Comparison of ENCODE assay signal across 23 cellular contexts in genomic region chr3:162224736-162225135, GRCh38.
DNase-seq lines count a peak whose midpoint lies in the region; ATAC-seq and TF ChIP-seq lines count a peak whose summit lies in the region.
"Had no signal": no experiment of that assay in that cellular context is flagged by ENCODE, and none has a peak within 500 bp of the region (broad histone marks: within the 10 kb centered on the region; RNA-seq: fewer than 3 reads in every experiment).

No MANE protein-coding gene starts in this region.

- no peak for TF ChIP-seq RAD21 in SK-N-SH (IDR thresholded peaks at IDR 0.05; ENCODE audit: low read length)

- 88% methylated on average over 4 of the region's 4 CpGs for WGBS in SK-N-SH (ENCODE audit: low lambda C conversion rate)
- 80% methylated on average over 2 of the region's 4 CpGs; no CpG with 5 or more reads in 1 of the 2 experiments for WGBS in mesodermal cell (ENCODE audit: insufficient coverage in 2 of 2), 2 experiments
- 87 to 92% methylated on average over 4 of the region's 4 CpGs for WGBS in transverse colon (ENCODE audit: low coverage in 1 of 2), 2 donors

- no peaks in the 10 kb centered on the region for H3K79me2 ChIP-seq in SK-N-SH (ENCODE audit: insufficient read depth)

- no peak overlapping the region for H3K27ac ChIP-seq in SK-N-SH (ENCODE audit: low read depth in 2 of 2, low read length in 1 of 2)
- peak overlapping the region; percentile 43 for H3K27ac ChIP-seq in mesodermal cell (ENCODE audit: low read depth, low read length, severe bottlenecking)
- H3K27ac ChIP-seq in transverse colon, result no peak overlapping the region
- H3K27ac ChIP-seq: 22Rv1, esophagus squamous epithelium, Peyer's patch, prostate gland, SJCRH30 had no signal

- H3K9ac ChIP-seq in SK-N-SH, result no peak overlapping the region

- no peaks in the 10 kb centered on the region for H3K36me3 ChIP-seq in SK-N-SH (replicated peaks in 1 of 2; ENCODE audit: control insufficient read depth in 1 of 2, insufficient read depth in 2 of 2, low read length in 1 of 2)
- H3K36me3 ChIP-seq in mesodermal cell (ENCODE audit: control insufficient read depth, insufficient read depth, low read length), result no peaks in the 10 kb centered on the region
- H3K36me3 ChIP-seq in transverse colon, result no peaks in the 10 kb centered on the region
- H3K36me3 ChIP-seq: esophagus squamous epithelium, Peyer's patch, prostate gland, SJCRH30 had no signal

- CTCF ChIA-PET in SK-N-SH (lab: Yijun Ruan, JAX), result no interaction called here

- no peak for TF ChIP-seq CTCF in SK-N-SH (IDR thresholded peaks at IDR 0.05)
- TF ChIP-seq CTCF in choroid plexus epithelial cell (conservative IDR thresholded peaks at IDR 0.05; ENCODE audit: low read depth, low read length), result no peak
- TF ChIP-seq CTCF in transverse colon (IDR thresholded peaks at IDR 0.05), result no peak

- DNase-seq in SK-N-SH (no peak), choroid plexus epithelial cell (ENCODE audit: low read depth) (peak; percentile 35), transverse colon (no peak), nucleus accumbens (lab: John Stamatoyannopoulos, UW) (no peak), NAMALWA (ENCODE audit: low spot score) (no peak)
- DNase-seq: activated CD4-positive, alpha-beta T cell treated with anti-CD3 and anti-CD28 coated beads, Interleukin-2, amount 10 ng/mL, durations not matched to agents 7 days and 5 days; COR-L47; DMS79 treated with DMSO at 0.1 percent for 48 hours; effector memory CD4-positive, alpha-beta T cell; esophagus squamous epithelium; Kasumi-1; NCI-H1105 treated with DMSO at 0.1 percent for 48 hours; NCI-H446 treated with DMSO at 0.1 percent for 48 hours; NK-92 treated with Interleukin-12 subunit alpha and Interleukin-12 subunit beta, amount 100 ng/mL, for 24 hours; Peyer's patch; stimulated activated CD4-positive, alpha-beta T cell treated with anti-CD3 and anti-CD28 coated beads, Interleukin-1b, Interleukin-23, amount 100 ng/mL, for 48 hours had no signal

- H3K9me3 ChIP-seq in SK-N-SH (no peaks in the 10 kb centered on the region), mesodermal cell (ENCODE audit: control insufficient read depth, low read length) (no peaks in the 10 kb centered on the region), transverse colon (no peaks in the 10 kb centered on the region)
- H3K9me3 ChIP-seq: esophagus squamous epithelium, Peyer's patch, prostate gland, SJCRH30 had no signal

- no peak for TF ChIP-seq POLR2A in transverse colon (IDR thresholded peaks at IDR 0.05)

- ATAC-seq in SK-N-SH treated with all-trans-retinoic acid at 6 μM for 48 hours, result no peak
- ATAC-seq in GM19351 (IDR thresholded peaks at IDR 0.05; ENCODE audit: unreplicated experiment), result no peak
- ATAC-seq: left lobe of liver had no signal

- no peaks in the 10 kb centered on the region for H4K20me1 ChIP-seq in SK-N-SH (ENCODE audit: insufficient read depth)

- H3F3A ChIP-seq in SK-N-SH (replicated peaks; ENCODE audit: insufficient read depth), result no peaks in the 10 kb centered on the region

- no peaks in the 10 kb centered on the region for H3K9me2 ChIP-seq in SK-N-SH

- no peaks in the 10 kb centered on the region for H3K27me3 ChIP-seq in SK-N-SH (ENCODE audit: insufficient read depth)
- H3K27me3 ChIP-seq in transverse colon, result no peaks in the 10 kb centered on the region
- H3K27me3 ChIP-seq: esophagus squamous epithelium, Peyer's patch, SJCRH30 had no signal

- in situ Hi-C loops in transverse colon (cut with MboI; ENCODE audit: low pct_ligation_motif_present in 1 of 4, low pct_unique_long_range_greater_than_20kb in 1 of 4, low sequenced_read_pairs in 3 of 4), result no loop called here

- 0 out of 2 replicates have a peak overlapping the region, but pooled peaks have one; percentile 9 for H2AFZ ChIP-seq in SK-N-SH (ENCODE audit: low read depth)

- intact Hi-C loops in transverse colon (cut with DNase I; ENCODE audit: low total_unique reads), result no loop called here

- TF ChIP-seq EP300 in SK-N-SH (IDR thresholded peaks at IDR 0.05; ENCODE audit: borderline replicate concordance in 1 of 2, low read depth in 1 of 2, low read length in 1 of 2) (no peak), transverse colon (IDR thresholded peaks at IDR 0.05; ENCODE audit: low read depth) (no peak)

- H3K4me1 ChIP-seq in SK-N-SH (ENCODE audit: control insufficient read depth in 1 of 2, insufficient read depth in 2 of 2, low read depth in 1 of 2, low read length in 1 of 2) (no peaks in the 10 kb centered on the region; a peak in 2 of 4 replicates), mesodermal cell (ENCODE audit: control insufficient read depth, insufficient read depth, low read length, poor library complexity, severe bottlenecking) (peaks cover 9% of the 10 kb centered on the region), transverse colon (no peaks in the 10 kb centered on the region)
- H3K4me1 ChIP-seq: esophagus squamous epithelium, Peyer's patch, prostate gland, SJCRH30 had no signal

- POLR2A ChIA-PET in SK-N-SH (lab: Yijun Ruan, JAX), result no interaction called here

- no peak overlapping the region for H3K4me2 ChIP-seq in SK-N-SH

- H3K4me3 ChIP-seq in SK-N-SH (ENCODE audit: low read depth in 2 of 2, low read length in 1 of 2), result no peak overlapping the region
- H3K4me3 ChIP-seq in choroid plexus epithelial cell (ENCODE audit: low read depth, low read length), result no peak overlapping the region
- H3K4me3 ChIP-seq in mesodermal cell (ENCODE audit: extremely low read depth, insufficient read depth, low read length, poor library complexity, severe bottlenecking), result no peak overlapping the region
- no peak overlapping the region for H3K4me3 ChIP-seq in transverse colon
- H3K4me3 ChIP-seq: esophagus squamous epithelium, Peyer's patch, prostate gland, SJCRH30 had no signal

TF ChIP-seq in SK-N-SH, 30 proteins besides CTCF, POLR2A, EP300 and RAD21:
- no peak for TF ChIP-seq GATA2 (CRISPR knock-in tag; IDR thresholded peaks at IDR 0.05)
- TF ChIP-seq TEAD4 (IDR thresholded peaks at IDR 0.05; ENCODE audit: borderline replicate concordance, insufficient read depth), result no peak

TF ChIP-seq in SK-N-SH treated with all-trans-retinoic acid at 6 μM for 48 hours, 23 proteins besides CTCF, POLR2A, EP300 and RAD21 (continues in another document):
- TF ChIP-seq POU6F1 (CRISPR knock-in tag; IDR thresholded peaks at IDR 0.05; ENCODE audit: borderline replicate concordance, low read depth) (no peak), CREB5 (CRISPR knock-in tag; IDR thresholded peaks at IDR 0.05; ENCODE audit: low read depth) (no peak), CSDC2 (CRISPR knock-in tag; IDR thresholded peaks at IDR 0.05) (no peak), SNAI2 (CRISPR knock-in tag; IDR thresholded peaks at IDR 0.05) (no peak), TCF4 (CRISPR knock-in tag; IDR thresholded peaks at IDR 0.05; ENCODE audit: borderline replicate concordance) (no peak), CSRNP3 (CRISPR knock-in tag; IDR thresholded peaks at IDR 0.05) (no peak), ZNF70 (CRISPR knock-in tag; IDR thresholded peaks at IDR 0.05) (no peak), ZC3H10 (CRISPR knock-in tag; IDR thresholded peaks at IDR 0.05) (no peak), TOX (CRISPR knock-in tag; IDR thresholded peaks at IDR 0.05; ENCODE audit: borderline replicate concordance) (no peak), ZFP3 (CRISPR knock-in tag; IDR thresholded peaks at IDR 0.05) (no peak), BACH2 (CRISPR knock-in tag; IDR thresholded peaks at IDR 0.05; ENCODE audit: borderline replicate concordance) (no peak), RARB (CRISPR knock-in tag; IDR thresholded peaks at IDR 0.05) (no peak)
